8 cellular contexts compared by ENCODE assay signal in genomic region chr18:79797518-79798345, GRCh38. TPM values are rescaled to one million over a fixed set of nuclear protein-coding genes. Genes with fewer than 3 reads are reported as not detected.
DNase-seq lines count a peak whose midpoint lies in the region; ATAC-seq, FAIRE-seq and TF ChIP-seq lines count a peak whose summit lies in the region.

Gene KCNG2, plus strand, starts transcription at chr18:79797938. Its CDS starts 65,730 bp downstream, at chr18:79863668.

- H3K27me3 Mint-ChIP-seq in activated T-cell treated with anti-CD3 and anti-CD28 coated beads, Interleukin-2, amount 50 U/mL, for 4 hours (ENCODE audit: low read depth), result peaks cover 51% of the 10 kb centered on the region

- H3K4me3 Mint-ChIP-seq in activated T-cell treated with anti-CD3 and anti-CD28 coated beads, Interleukin-2, amount 50 U/mL, for 4 hours, result peak within 1 kb of the TSS; percentile 65

- peak within 1 kb of the TSS; percentile 69 for H3K4me2 ChIP-seq in A549

- TF ChIP-seq CTCF in A549 (IDR thresholded peaks at IDR 0.05), result peak; percentile 9; the same call in 1 of the 3 replicates
- TF ChIP-seq CTCF in GM13977 (IDR thresholded peaks at IDR 0.05; ENCODE audit: extremely low read depth, insufficient read depth, missing control alignments), result peak; percentile 58

- no peak for TF ChIP-seq POLR2A in A549 (IDR thresholded peaks at IDR 0.05; ENCODE audit: low read length)

- WGBS in A549 (ENCODE audit: missing lambda C conversion rate), result 32% methylated on average over 6 of the region's 92 CpGs
- WGBS in right cardiac atrium, result 5% methylated on average over 86 of the region's 92 CpGs

- CTCF ChIA-PET in A549 (lab: Yijun Ruan, JAX), result interaction anchor here (0.8 kb wide), 1 partner anchor 10 kb away, joined by 4 read pairs; no protein-coding TSS in a partner anchor

- in situ Hi-C loops in GM13977 (cut with MboI; ENCODE audit: low pct_unique_long_range_greater_than_20kb, low sequenced_read_pairs, unreplicated experiment), result no loop called here

- H3K9me3 Mint-ChIP-seq in activated T-cell treated with anti-CD3 and anti-CD28 coated beads, Interleukin-2, amount 50 U/mL, for 4 hours, result no peaks in the 10 kb centered on the region

- TF ChIP-seq EP300 in A549 (IDR thresholded peaks at IDR 0.05), result no peak

- H3K4me1 Mint-ChIP-seq in activated T-cell treated with anti-CD3 and anti-CD28 coated beads, Interleukin-2, amount 50 U/mL, for 4 hours (ENCODE audit: low read depth), result peaks cover 13% of the 10 kb centered on the region

- H3K9me3 ChIP-seq in A549 (no peaks in the 10 kb centered on the region), right cardiac atrium (ENCODE audit: control insufficient read depth, low read length) (no peaks in the 10 kb centered on the region)

- intact Hi-C loops in right cardiac atrium (cut with DNase I), result no loop called here

- 0 out of 5 replicates have a peak, but pooled peaks of 1 of the 2 experiments have one; percentile 16 for TF ChIP-seq RAD21 in A549 (conservative IDR thresholded peaks at IDR 0.05 in 1 of 2, IDR thresholded peaks at IDR 0.05 in 1 of 2)

- H3K27ac ChIP-seq in A549 (peak within 1 kb of the TSS in 1 of 2 experiments; percentile 44; a peak in 1 of 6 replicates), right cardiac atrium (ENCODE audit: low read length) (no peak within 1 kb of the TSS)

- DNase-seq in A549 (ENCODE audit: low read depth in 1 of 2, low spot score in 1 of 2), result peak in 1 of 2 experiments; percentile 19
- DNase-seq in GM13977 (ENCODE audit: low spot score), result peak; percentile 88
- no peak for DNase-seq in activated T-cell treated with anti-CD3 and anti-CD28 coated beads, Interleukin-2, amount 50 U/mL, for 4 hours
- peak in 1 of 3 donors; percentile 76 for DNase-seq in right cardiac atrium
- DNase-seq in stimulated activated CD8-positive, alpha-beta memory T cell treated with anti-CD3 and anti-CD28 coated beads, Interleukin-4, amount 100 ng/mL, for 48 hours, result peak; percentile 61
- DNase-seq in superior temporal gyrus (ENCODE audit: extremely low spot score), result no peak
- DNase-seq in Ammon's horn (ENCODE audit: low spot score), result no peak

- H3K27me3 ChIP-seq in right cardiac atrium (ENCODE audit: control insufficient read depth, insufficient read depth), result no peaks in the 10 kb centered on the region

- no peaks in the 10 kb centered on the region; the same call in 2 of the 3 replicates for H3K4me1 ChIP-seq in A549
- no peaks in the 10 kb centered on the region for H3K4me1 ChIP-seq in right cardiac atrium (ENCODE audit: control insufficient read depth, insufficient read depth, low read length)

- no peak for FAIRE-seq in A549 (lab: Jason Lieb, UNC)

- ATAC-seq in A549 (peak; percentile 51 to 72; a peak in 3 of 6 replicates), right cardiac atrium (peak; percentile 34 to 63), GM19395 (IDR thresholded peaks at IDR 0.05; ENCODE audit: unreplicated experiment) (no peak)
- peak; percentile 44 to 57 for ATAC-seq in activated T-cell treated with anti-CD3 and anti-CD28 coated beads, Interleukin-2, amount 50 U/mL, for 4 hours

- POLR2A ChIA-PET in A549 (lab: Yijun Ruan, JAX), result no interaction called here

- peaks cover 3% of the 10 kb centered on the region for H3K36me3 Mint-ChIP-seq in activated T-cell treated with anti-CD3 and anti-CD28 coated beads, Interleukin-2, amount 50 U/mL, for 4 hours (ENCODE audit: insufficient read depth)

- H3K4me3 ChIP-seq in A549 (peak within 1 kb of the TSS; percentile 35), right cardiac atrium (ENCODE audit: low read length) (peak within 1 kb of the TSS; percentile 38)

TF ChIP-seq in A549, 52 proteins besides CTCF, POLR2A, EP300 and RAD21:
- TF ChIP-seq MYC (IDR thresholded peaks at IDR 0.05; ENCODE audit: borderline replicate concordance, low read length), result no peak
- no peak for TF ChIP-seq RCOR1 (IDR thresholded peaks at IDR 0.05; ENCODE audit: low read depth, low read length)
- TF ChIP-seq GATA3 (IDR thresholded peaks at IDR 0.05; ENCODE audit: borderline replicate concordance), result no peak
TF ChIP-seq in A549: peak in this region for 0.

RNA-seq across cellular contexts. Expression of gene KCNG2, which starts in this region (rescaled TPM):
- not detected in 2 replicates for polyA plus RNA-seq in A549 (2011; rRNA removed)
- not detected in 2 replicates for polyA plus RNA-seq in A549 (2012; cell fraction: cytosol; rRNA removed)
- polyA plus RNA-seq in A549 (2012; cell fraction: nucleus; rRNA removed), result 0.04 TPM in 1 of 2 replicates, not detected in the other
- not detected in 3 replicates for polyA plus RNA-seq in A549 (2017; fragmentation: RNase III; extraction: RNeasy Plus Mini Kit Qiagen cat#74134 plus additional on column Dnase treatment)
- polyA minus RNA-seq in A549 (2011; rRNA and poly(A)+ RNA removed), result not detected in 2 replicates
- total RNA-seq in activated T-cell treated with anti-CD3 and anti-CD28 coated beads, Interleukin-2, amount 50 U/mL, for 4 hours, result not detected
- under 1 TPM in 2 of 4 donors, not detected in 2; 0.15 to 0.37 TPM for total RNA-seq in right cardiac atrium
- not detected for polyA plus RNA-seq in right cardiac atrium

Comparison
In these comparisons a context has a peak if more than half of its experiments do, and no peak if none do; other contexts are left out.
1. Peak in ATAC-seq, H3K4me3 ChIP-seq and H3K4me2 ChIP-seq in A549; RNA of the gene not detected or under 1 TPM.
2. Peak in ATAC-seq in activated T-cell treated with anti-CD3 and anti-CD28 coated beads, Interleukin-2, amount 50 U/mL, for 4 hours; RNA of the gene not detected or under 1 TPM.
3. Peak in ATAC-seq and H3K4me3 ChIP-seq in right cardiac atrium; RNA of the gene not detected or under 1 TPM.
4. DNase-seq: peak in GM13977 (single experiment) and stimulated activated CD8-positive, alpha-beta memory T cell treated with anti-CD3 and anti-CD28 coated beads, Interleukin-4, amount 100 ng/mL, for 48 hours (single experiment); none in activated T-cell treated with anti-CD3 and anti-CD28 coated beads, Interleukin-2, amount 50 U/mL, for 4 hours (single experiment), superior temporal gyrus (single experiment) and Ammon's horn (single experiment).